Comparison of ENCODE assay signal across 1 cellular context in genomic region chr7:128100949-128101713, GRCh38.
A peak's percentile ranks its signal among the peaks of the same experiment; 100 is the strongest.
TF ChIP-seq lines count a peak whose summit lies in the region.

No MANE protein-coding gene starts in this region.

TF ChIP-seq in HepG2, 621 proteins besides CTCF, POLR2A, EP300 and RAD21 (continued from another document):
- no peak for TF ChIP-seq KIAA2018 (CRISPR knock-in tag; IDR thresholded peaks at IDR 0.05; ENCODE audit: borderline replicate concordance)
- TF ChIP-seq RFXANK (CRISPR knock-in tag; IDR thresholded peaks at IDR 0.05) = no peak
- no peak for TF ChIP-seq CHD4 (IDR thresholded peaks at IDR 0.05; ENCODE audit: borderline replicate concordance, low read length)
- no peak for TF ChIP-seq ZNF749 (CRISPR knock-in tag; IDR thresholded peaks at IDR 0.05; ENCODE audit: borderline replicate concordance)
- no peak for TF ChIP-seq NR3C1 (CRISPR knock-in tag; IDR thresholded peaks at IDR 0.05)
- no peak for TF ChIP-seq HIVEP1 (CRISPR knock-in tag; IDR thresholded peaks at IDR 0.05)
- peak; percentile 51 for TF ChIP-seq AGO2 (optimal IDR thresholded peaks at IDR 0.05; ENCODE audit: low read depth, low read length)
- TF ChIP-seq NFE2L1 (CRISPR knock-in tag; IDR thresholded peaks at IDR 0.05; ENCODE audit: borderline replicate concordance) = no peak
- no peak for TF ChIP-seq BRCA1 (CRISPR knock-in tag; IDR thresholded peaks at IDR 0.05)
- TF ChIP-seq NR2C2 (CRISPR knock-in tag; IDR thresholded peaks at IDR 0.05; ENCODE audit: borderline replicate concordance) = peak; percentile 42; the same call in 1 of the 2 replicates
- 0 out of 2 replicates have a peak, but pooled peaks have one; percentile 6 for TF ChIP-seq MTA1 (CRISPR knock-in tag; IDR thresholded peaks at IDR 0.05; ENCODE audit: borderline replicate concordance)
